7 cellular contexts compared by ENCODE assay signal in genomic region chr20:31739550-31739863, GRCh38. TPM values are rescaled to one million over a fixed set of nuclear protein-coding genes. Genes with fewer than 3 reads are reported as not detected.
DNase-seq lines count a peak whose midpoint lies in the region; ATAC-seq and TF ChIP-seq lines count a peak whose summit lies in the region.

No MANE protein-coding gene starts in this region.

- peak overlapping the region; percentile 90 for H3K9ac ChIP-seq in iPS-18a (ENCODE audit: low read length)

- DNase-seq in SJSA1 (ENCODE audit: low read depth in 1 of 2, low spot score in 2 of 2), result no peak
- DNase-seq in thoracic aorta (ENCODE audit: low spot score), result no peak
- no peak for DNase-seq in pons (ENCODE audit: low spot score)
- no peak for DNase-seq in activated naive CD4-positive, alpha-beta T cell treated with anti-CD3 and anti-CD28 coated beads, Interleukin-2, amount 50 U/mL, for 16 hours

- H3K36me3 ChIP-seq in SJSA1 (peaks cover 46% of the 10 kb centered on the region), iPS-18a (ENCODE audit: control insufficient read depth, low read depth, low read length) (peaks cover 14% of the 10 kb centered on the region), thoracic aorta (no peaks in the 10 kb centered on the region)

- H3K27me3 ChIP-seq in SJSA1 (replicated peaks), result no peaks in the 10 kb centered on the region
- no peaks in the 10 kb centered on the region for H3K27me3 ChIP-seq in iPS-18a (ENCODE audit: control insufficient read depth, insufficient read depth, low read length)
- no peaks in the 10 kb centered on the region for H3K27me3 ChIP-seq in thoracic aorta (replicated peaks; ENCODE audit: insufficient read depth)

- TF ChIP-seq CTCF in thoracic aorta (IDR thresholded peaks at IDR 0.05), result peak; percentile 4

- peak overlapping the region; percentile 91 for H3K27ac ChIP-seq in SJSA1
- no peak overlapping the region for H3K27ac ChIP-seq in iPS-18a (ENCODE audit: low read length)
- H3K27ac ChIP-seq in thoracic aorta, result no peak overlapping the region

- ATAC-seq in GM21723 (IDR thresholded peaks at IDR 0.05; ENCODE audit: unreplicated experiment) (peak; percentile 6), thoracic aorta (ENCODE audit: insufficient number of reproducible peaks, low FRiP score, low read depth) (no peak), HG03460 (IDR thresholded peaks at IDR 0.05; ENCODE audit: unreplicated experiment) (no peak)

- H3K9me3 ChIP-seq in SJSA1 (replicated peaks) (no peaks in the 10 kb centered on the region), iPS-18a (ENCODE audit: control insufficient read depth, low read depth, low read length) (no peaks in the 10 kb centered on the region), thoracic aorta (no peaks in the 10 kb centered on the region)

- H3K4me1 ChIP-seq in SJSA1 (replicated peaks) (peaks cover 12% of the 10 kb centered on the region), iPS-18a (ENCODE audit: control insufficient read depth, low read depth, low read length) (peaks cover 10% of the 10 kb centered on the region), thoracic aorta (ENCODE audit: control insufficient read depth in 1 of 2, low read depth in 2 of 2) (peaks cover 5 to 6% of the 10 kb centered on the region in 2 donors)

- H3K4me3 ChIP-seq in SJSA1 (peak overlapping the region; percentile 63), iPS-18a (ENCODE audit: low read length) (peak overlapping the region; percentile 98), thoracic aorta (peak overlapping the region; percentile 86)

RNA-seq across cellular contexts. Expression of gene TPX2, which starts 0.4 kb away (rescaled TPM):
- total RNA-seq in SJSA1 (2014; rRNA removed; shearing (Covaris generic)), result 212 and 238 TPM in 2 replicates
- total RNA-seq in thoracic aorta, result 1 to 10 TPM; 1.5 TPM

RNA-seq across cellular contexts. Expression of gene BCL2L1, which starts 16.8 kb away (rescaled TPM):
- total RNA-seq in SJSA1 (2014; rRNA removed; shearing (Covaris generic)), result 103 and 106 TPM in 2 replicates
- 100 to 1,000 TPM; 137 to 187 TPM for total RNA-seq in thoracic aorta

Comparison
In these comparisons a context has a peak if more than half of its experiments do, and no peak if none do; other contexts are left out.
1. RNA of gene TPX2, which starts 0.4 kb away (total RNA-seq): 212 to 238 TPM in SJSA1; 1.5 TPM in thoracic aorta; every median in the first group is over 10 times any median in the second.
2. Peak in every context shown above with its lines, with median percentiles within 50 percentile points of each other: H3K4me3 ChIP-seq.